16 cellular contexts compared by ENCODE assay signal in genomic region chr5:53426517-53426839, GRCh38. TPM values are rescaled to one million over a fixed set of nuclear protein-coding genes. Genes with fewer than 3 reads are reported as not detected.
DNase-seq lines count a peak whose midpoint lies in the region; ATAC-seq and TF ChIP-seq lines count a peak whose summit lies in the region.
"Had no signal": no experiment of that assay in that cellular context is flagged by ENCODE, and none has a peak within 500 bp of the region (broad histone marks: within the 10 kb centered on the region; RNA-seq: fewer than 3 reads in every experiment).

No MANE protein-coding gene starts in this region.

- H3K9me3 ChIP-seq in HEK293 (ENCODE audit: control insufficient read depth, insufficient read depth, low read depth, low read length) (no peaks in the 10 kb centered on the region), PC-3 (ENCODE audit: low read length) (no peaks in the 10 kb centered on the region), osteoblast (ENCODE audit: low read depth, low read length) (no peaks in the 10 kb centered on the region), smooth muscle cell (replicated peaks; ENCODE audit: low read depth) (no peaks in the 10 kb centered on the region)
- H3K9me3 ChIP-seq: Peyer's patch had no signal

- H4K20me1 ChIP-seq in PC-3 (ENCODE audit: low read length): no peaks in the 10 kb centered on the region
- H4K20me1 ChIP-seq in osteoblast (ENCODE audit: insufficient read depth, low read length): no peaks in the 10 kb centered on the region
- no peaks in the 10 kb centered on the region for H4K20me1 ChIP-seq in smooth muscle cell (ENCODE audit: low read depth)

- no peaks in the 10 kb centered on the region for H3K4me1 Mint-ChIP-seq in natural killer cell

- TF ChIP-seq CTCF in HEK293 (tag by site-specific recombination; IDR thresholded peaks at IDR 0.05) (no peak), PC-3 (conservative IDR thresholded peaks at IDR 0.05; ENCODE audit: low read depth, low read length) (no peak), foreskin keratinocyte (conservative IDR thresholded peaks at IDR 0.05) (no peak), osteoblast (IDR thresholded peaks at IDR 0.05; ENCODE audit: extremely low read depth, low read depth, low read length) (no peak), smooth muscle cell (IDR thresholded peaks at IDR 0.05; ENCODE audit: borderline replicate concordance, insufficient read depth, poor library complexity, severe bottlenecking) (no peak), natural killer cell (IDR thresholded peaks at IDR 0.05) (no peak)

- peaks cover 6 to 9% of the 10 kb centered on the region in 2 donors for H3K27me3 Mint-ChIP-seq in natural killer cell (ENCODE audit: low read depth in 2 of 2)

- H3K27ac ChIP-seq in HEK293 (ENCODE audit: extremely low read depth, low read depth, low read length) (no peak overlapping the region), PC-3 (ENCODE audit: low read length) (peak overlapping the region; percentile 100), foreskin keratinocyte (peak overlapping the region; percentile 100), osteoblast (ENCODE audit: low read depth, low read length) (peak overlapping the region; percentile 89), smooth muscle cell (ENCODE audit: low read depth) (no peak overlapping the region)
- H3K27ac ChIP-seq: C4-2B, Peyer's patch, SK-N-MC had no signal

- H3K9ac ChIP-seq in PC-3 (ENCODE audit: low read length) (peak overlapping the region; percentile 33; the same call in 1 of the 2 replicates), smooth muscle cell (ENCODE audit: low read depth) (no peak overlapping the region)

- no TSS peak for BruUV-seq in PC-3 (replicated peaks; lab: Mats Ljungman, UMichigan)

- H3K4me2 ChIP-seq in PC-3 (ENCODE audit: low read length) (no peak overlapping the region), osteoblast (ENCODE audit: insufficient read depth, low read length) (no peak overlapping the region), smooth muscle cell (no peak overlapping the region)

- no peaks in the 10 kb centered on the region for H3K9me2 ChIP-seq in PC-3 (replicated peaks; ENCODE audit: low read length)

- no peak for DNase-seq in PC-3
- DNase-seq in foreskin keratinocyte: no peak
- DNase-seq in osteoblast (ENCODE audit: insufficient read length, low spot score, missing footprints): no peak
- no peak for DNase-seq in GOT3 (lab: John Stamatoyannopoulos, UW)
- DNase-seq in smooth muscle cell (lab: John Stamatoyannopoulos, UW; ENCODE audit: unreplicated experiment): no peak
- no peak for DNase-seq in natural killer cell
- DNase-seq: DMS79, KG1, NCI-H1105 treated with DMSO at 0.1 percent for 48 hours, NCI-H774, Peyer's patch had no signal

- H2AFZ ChIP-seq in PC-3 (ENCODE audit: low read length) (no peak overlapping the region), osteoblast (ENCODE audit: low read length) (peak overlapping the region; percentile 1), smooth muscle cell (ENCODE audit: low read depth) (no peak overlapping the region)

- CTCF ChIA-PET in HEK293 (lab: Yijun Ruan, JAX): interaction anchor here (0.6 to 2.2 kb wide), 8 partner anchors 10 to 808 kb away, joined by 3 to 7 read pairs (median 4); no protein-coding TSS in a partner anchor
- CTCF ChIA-PET in PC-3 (lab: Charles Lee): interaction anchor here (0.7 to 1.6 kb wide), 2 partner anchors 76 to 164 kb away, joined by 4 to 6 read pairs; no protein-coding TSS in a partner anchor

- intact Hi-C loops in PC-3 (cut with micrococcal nuclease): loop anchor here (5.0 kb wide), 1 partner anchor 446 kb away; no protein-coding TSS in a partner anchor
- intact Hi-C loops in natural killer cell (cut with micrococcal nuclease): no loop called here

- H3K36me3 ChIP-seq in HEK293 (ENCODE audit: control insufficient read depth in 2 of 2, insufficient read depth in 1 of 2, low read length in 2 of 2) (no peaks in the 10 kb centered on the region), PC-3 (ENCODE audit: low read depth, low read length) (no peaks in the 10 kb centered on the region), osteoblast (ENCODE audit: insufficient read depth, low read length) (no peaks in the 10 kb centered on the region), smooth muscle cell (ENCODE audit: low read depth) (no peaks in the 10 kb centered on the region)
- H3K36me3 ChIP-seq: Peyer's patch had no signal

- no peaks in the 10 kb centered on the region for H3K9me3 Mint-ChIP-seq in natural killer cell
- H3K9me3 Mint-ChIP-seq: H9 had no signal

- whole genome bisulfite sequencing in smooth muscle cell (ENCODE audit: low lambda C conversion rate): 58% methylated on average over 2 of the region's 2 CpGs

- H3K4me1 ChIP-seq in HEK293 (ENCODE audit: control insufficient read depth, insufficient read depth, low read length): peaks cover 4% of the 10 kb centered on the region; the same call in 1 of the 2 replicates
- H3K4me1 ChIP-seq in PC-3 (ENCODE audit: insufficient read depth, low read length): peaks cover 70% of the 10 kb centered on the region
- peaks cover 24% of the 10 kb centered on the region for H3K4me1 ChIP-seq in foreskin keratinocyte
- peaks cover 62% of the 10 kb centered on the region for H3K4me1 ChIP-seq in osteoblast (ENCODE audit: insufficient read depth, low read length)
- peaks cover 7% of the 10 kb centered on the region for H3K4me1 ChIP-seq in smooth muscle cell (ENCODE audit: low read depth)
- H3K4me1 ChIP-seq: Peyer's patch had no signal

- no peak for ATAC-seq in PC-3
- no peak for ATAC-seq in foreskin keratinocyte
- no peak for ATAC-seq in natural killer cell
- ATAC-seq: Right ventricle myocardium inferior had no signal

- POLR2A ChIA-PET in HEK293 (lab: Yijun Ruan, JAX) (no interaction called here), PC-3 (lab: Charles Lee; ENCODE audit: unreplicated experiment) (no interaction called here)

- no peak overlapping the region for H3K4me3 ChIP-seq in HEK293 (ENCODE audit: low read depth, low read length)
- no peak overlapping the region for H3K4me3 ChIP-seq in PC-3 (ENCODE audit: low read length)
- no peak overlapping the region for H3K4me3 ChIP-seq in osteoblast (ENCODE audit: insufficient read depth, low read length)
- no peak overlapping the region for H3K4me3 ChIP-seq in smooth muscle cell
- H3K4me3 ChIP-seq: Peyer's patch, SK-N-MC had no signal

- H3F3A ChIP-seq in PC-3 (ENCODE audit: low read length, unreplicated experiment) (no peaks in the 10 kb centered on the region), smooth muscle cell (ENCODE audit: low read depth) (no peaks in the 10 kb centered on the region)

- H3K79me2 ChIP-seq in PC-3 (ENCODE audit: low read length) (no peaks in the 10 kb centered on the region), osteoblast (ENCODE audit: insufficient read depth, low read length) (no peaks in the 10 kb centered on the region), smooth muscle cell (ENCODE audit: low read depth) (no peaks in the 10 kb centered on the region)

- no peaks in the 10 kb centered on the region for H3K36me3 Mint-ChIP-seq in natural killer cell

- H3K4me3 Mint-ChIP-seq in natural killer cell: no peak overlapping the region
- H3K4me3 Mint-ChIP-seq: H9 had no signal

- no peak overlapping the region for H3K27ac Mint-ChIP-seq in natural killer cell

- H3K27me3 ChIP-seq in PC-3 (ENCODE audit: low read length): no peaks in the 10 kb centered on the region
- H3K27me3 ChIP-seq in foreskin keratinocyte: no peaks in the 10 kb centered on the region
- no peaks in the 10 kb centered on the region for H3K27me3 ChIP-seq in osteoblast (ENCODE audit: insufficient read depth, low read length)
- no peaks in the 10 kb centered on the region for H3K27me3 ChIP-seq in smooth muscle cell (ENCODE audit: low read depth)
- H3K27me3 ChIP-seq: Peyer's patch had no signal

TF ChIP-seq in HEK293, 187 proteins besides CTCF, POLR2A, EP300 and RAD21:
- TF ChIP-seq ZBTB20 (tag by site-specific recombination; IDR thresholded peaks at IDR 0.05): peak; percentile 39; the same call in 1 of the 2 replicates
- TF ChIP-seq ZNF561 (tag by site-specific recombination; IDR thresholded peaks at IDR 0.05; ENCODE audit: borderline replicate concordance): no peak
- TF ChIP-seq, protein P1, sequence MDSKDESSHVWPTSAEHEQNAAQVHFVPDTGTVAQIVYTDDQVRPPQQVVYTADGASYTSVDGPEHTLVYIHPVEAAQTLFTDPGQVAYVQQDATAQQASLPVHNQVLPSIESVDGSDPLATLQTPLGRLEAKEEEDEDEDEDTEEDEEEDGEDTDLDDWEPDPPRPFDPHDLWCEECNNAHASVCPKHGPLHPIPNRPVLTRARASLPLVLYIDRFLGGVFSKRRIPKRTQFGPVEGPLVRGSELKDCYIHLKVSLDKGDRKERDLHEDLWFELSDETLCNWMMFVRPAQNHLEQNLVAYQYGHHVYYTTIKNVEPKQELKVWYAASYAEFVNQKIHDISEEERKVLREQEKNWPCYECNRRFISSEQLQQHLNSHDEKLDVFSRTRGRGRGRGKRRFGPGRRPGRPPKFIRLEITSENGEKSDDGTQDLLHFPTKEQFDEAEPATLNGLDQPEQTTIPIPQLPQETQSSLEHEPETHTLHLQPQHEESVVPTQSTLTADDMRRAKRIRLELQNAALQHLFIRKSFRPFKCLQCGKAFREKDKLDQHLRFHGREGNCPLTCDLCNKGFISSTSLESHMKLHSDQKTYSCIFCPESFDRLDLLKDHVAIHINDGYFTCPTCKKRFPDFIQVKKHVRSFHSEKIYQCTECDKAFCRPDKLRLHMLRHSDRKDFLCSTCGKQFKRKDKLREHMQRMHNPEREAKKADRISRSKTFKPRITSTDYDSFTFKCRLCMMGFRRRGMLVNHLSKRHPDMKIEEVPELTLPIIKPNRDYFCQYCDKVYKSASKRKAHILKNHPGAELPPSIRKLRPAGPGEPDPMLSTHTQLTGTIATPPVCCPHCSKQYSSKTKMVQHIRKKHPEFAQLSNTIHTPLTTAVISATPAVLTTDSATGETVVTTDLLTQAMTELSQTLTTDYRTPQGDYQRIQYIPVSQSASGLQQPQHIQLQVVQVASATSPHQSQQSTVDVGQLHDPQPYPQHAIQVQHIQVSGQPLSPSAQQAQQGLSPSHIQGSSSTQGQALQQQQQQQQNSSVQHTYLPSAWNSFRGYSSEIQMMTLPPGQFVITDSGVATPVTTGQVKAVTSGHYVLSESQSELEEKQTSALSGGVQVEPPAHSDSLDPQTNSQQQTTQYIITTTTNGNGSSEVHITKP (tag by site-specific recombination; IDR thresholded peaks at IDR 0.05): peak; percentile 20; the same call in 1 of the 2 replicates

RNA-seq across cellular contexts. Expression of gene FST, which starts 54.0 kb away (rescaled TPM):
- total RNA-seq in PC-3 (2014; rRNA removed): 403 and 407 TPM in 2 replicates
- total RNA-seq in foreskin keratinocyte: 307 and 529 TPM in 2 replicates
- 236 and 450 TPM in 2 replicates for polyA plus RNA-seq in foreskin keratinocyte
- 176 and 215 TPM in 2 replicates for total RNA-seq in osteoblast
- 31.6 and 52.6 TPM in 2 replicates for total RNA-seq in smooth muscle cell
- polyA plus RNA-seq in smooth muscle cell: 95.5 and 130 TPM in 2 replicates
- not detected for total RNA-seq in natural killer cell

Comparison
In these comparisons a context has a peak if more than half of its experiments do, and no peak if none do; other contexts are left out.
1. H3K27ac ChIP-seq: peak in PC-3 (single experiment), foreskin keratinocyte (single experiment) and osteoblast (single experiment); none in HEK293 (single experiment) and smooth muscle cell (single experiment).
2. RNA of gene FST, which starts 54.0 kb away (total RNA-seq): 307 to 529 TPM in foreskin keratinocyte, 403 to 407 TPM in PC-3, 176 to 215 TPM in osteoblast and 31.6 to 52.6 TPM in smooth muscle cell; not detected in natural killer cell; every median in the first group is over 10 times any median in the second.